ENCODE assay signal across 9 cellular contexts in the genomic region with DNA sequence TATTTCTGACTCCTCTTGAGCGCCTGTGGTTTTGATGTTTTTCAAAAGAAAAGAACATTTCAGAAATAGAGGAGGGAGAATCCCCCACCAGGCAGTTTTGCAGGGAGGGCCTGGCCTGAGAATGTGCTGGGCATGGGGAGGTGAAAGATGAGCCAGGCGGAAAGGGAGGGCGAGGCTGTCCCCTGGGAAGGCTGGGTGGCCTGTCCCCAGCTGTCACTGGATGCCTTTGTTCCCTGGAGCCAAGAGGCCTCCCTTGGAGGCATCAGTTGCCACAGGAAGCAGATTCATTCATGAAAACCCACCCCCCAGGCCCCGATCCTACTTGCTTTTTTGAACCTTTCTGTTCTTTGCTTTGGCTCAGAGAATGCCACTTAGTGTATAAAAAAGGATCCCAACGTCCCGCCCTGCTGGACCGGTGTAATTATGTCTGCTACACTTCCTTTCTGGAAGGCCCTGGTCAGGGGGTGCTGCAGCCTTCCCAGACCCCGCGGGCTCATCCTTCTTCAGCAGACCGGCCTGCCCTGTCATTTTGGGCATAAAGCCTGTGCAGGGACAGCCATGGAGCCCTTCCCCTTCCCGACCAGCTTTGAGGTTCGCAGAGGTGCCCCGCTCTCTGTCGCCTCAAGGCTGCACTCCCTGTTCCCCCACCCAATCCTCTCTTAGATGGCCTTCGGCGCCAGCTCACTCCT.
DNase-seq lines count a peak whose midpoint lies in the region; FAIRE-seq and TF ChIP-seq lines count a peak whose summit lies in the region.
"Had no signal": no experiment of that assay in that cellular context is flagged by ENCODE, and none has a peak within 500 bp of the region (broad histone marks: within the 10 kb centered on the region; RNA-seq: fewer than 3 reads in every experiment).

No MANE protein-coding gene starts in this region.

- H2BK5ac ChIP-seq in H1 (ENCODE audit: low read depth, low read length): peak overlapping the region; percentile 69; the same call in 1 of the 2 replicates

- H3K18ac ChIP-seq in H1 (ENCODE audit: extremely low read depth, low read length): 0 out of 2 replicates have a peak overlapping the region, but pooled peaks have one; percentile 40

- H3K23ac ChIP-seq in H1 (ENCODE audit: insufficient read length): no peak overlapping the region

- intact Hi-C loops in adrenal gland (cut with DNase I): no loop called here

- no peak overlapping the region for H4K5ac ChIP-seq in H1 (ENCODE audit: insufficient read length, low read depth, low read length)

- WGBS in H1 (ENCODE audit: extremely low coverage in 1 of 2, insufficient coverage in 1 of 2, insufficient read length in 1 of 2, insufficient replicate concordance in 2 of 2, low coverage in 1 of 2, low lambda C conversion rate in 2 of 2, missing lambda C conversion rate in 1 of 2), 2 experiments: 89% methylated on average over 16 of the region's 16 CpGs; no CpG with 5 or more reads in 1 of the 2 experiments
- WGBS in adrenal gland, 4 donors: 83 to 88% (median 86%) methylated on average over 16 of the region's 16 CpGs

- H3K27ac ChIP-seq in H1 (ENCODE audit: low read depth, low read length) (no peak overlapping the region), adrenal gland (no peak overlapping the region)

- no peak overlapping the region for H2BK12ac ChIP-seq in H1 (ENCODE audit: low read depth, low read length)

- no peak overlapping the region for H3K4me3 ChIP-seq in H1 (ENCODE audit: extremely low read depth in 1 of 4, insufficient read depth in 2 of 4, low read depth in 3 of 4, low read length in 4 of 4)
- no peak overlapping the region for H3K4me3 ChIP-seq in adrenal gland

- H3K4me2 ChIP-seq in H1 (ENCODE audit: insufficient read depth in 1 of 2, low read depth in 2 of 2, low read length in 2 of 2): no peak overlapping the region

- no peaks in the 10 kb centered on the region for H4K20me1 ChIP-seq in H1 (replicated peaks in 1 of 2; ENCODE audit: control insufficient read depth in 1 of 2, insufficient read depth in 2 of 2, low read length in 2 of 2)

- no peak for TF ChIP-seq RAD21 in H1 (IDR thresholded peaks at IDR 0.05 in 1 of 2, conservative IDR thresholded peaks at IDR 0.05 in 1 of 2; ENCODE audit: low read depth in 2 of 2, low read length in 2 of 2)

- POLR2A ChIA-PET in H1 (lab: Charles Lee; ENCODE audit: partially characterized antibody): no interaction called here

- peak overlapping the region; percentile 76; the same call in 1 of the 2 replicates for H2BK15ac ChIP-seq in H1 (ENCODE audit: low read length)

- H3K14ac ChIP-seq in H1 (ENCODE audit: insufficient read length): no peak overlapping the region

- no peaks in the 10 kb centered on the region for H3K23me2 ChIP-seq in H1 (ENCODE audit: low read depth, low read length)

- no peak overlapping the region for H2AFZ ChIP-seq in H1 (ENCODE audit: low read length)

- H3K27me3 ChIP-seq in H1 (replicated peaks in 1 of 4; ENCODE audit: control insufficient read depth in 3 of 4, extremely low read depth in 1 of 4, insufficient read depth in 3 of 4, low read length in 3 of 4) (no peaks in the 10 kb centered on the region), adrenal gland (no peaks in the 10 kb centered on the region)

- no peak overlapping the region; the same call in 1 of the 2 replicates for H4K8ac ChIP-seq in H1 (ENCODE audit: extremely low read depth, insufficient read depth, low read length)

- H2AK5ac ChIP-seq in H1 (ENCODE audit: low read depth, low read length): no peak overlapping the region

- FAIRE-seq in H1 (lab: Jason Lieb, UNC): no peak

- DNase-seq in NCI-H2029 (lab: John Stamatoyannopoulos, UW) (peak; percentile 29), NCI-H2029 treated with DMSO at 0.1 percent for 48 hours (lab: John Stamatoyannopoulos, UW) (no peak), NCI-H345 (lab: John Stamatoyannopoulos, UW) (peak; percentile 70), H1 (ENCODE audit: low read depth in 1 of 2, low spot score in 2 of 2) (no peak), retina (peak; percentile 56), mesenteric fat pad (ENCODE audit: low spot score) (no peak), epidermal melanocyte (ENCODE audit: insufficient read length, low spot score) (no peak), adrenal gland (no peak)
- DNase-seq: 8988T had no signal

- peak overlapping the region; percentile 8 for H4K91ac ChIP-seq in H1 (replicated peaks; ENCODE audit: insufficient read length, low read length)

- TF ChIP-seq CTCF in H1 (IDR thresholded peaks at IDR 0.05; ENCODE audit: control extremely low read depth in 1 of 3, insufficient read depth in 1 of 3, low read depth in 1 of 3, low read length in 3 of 3) (no peak), adrenal gland (IDR thresholded peaks at IDR 0.05) (no peak)

- 0 out of 7 replicates have a peak overlapping the region, but pooled peaks of 1 of the 4 experiments have one; percentile 21 for H3K9ac ChIP-seq in H1 (replicated peaks in 1 of 4; ENCODE audit: extremely low read depth in 1 of 4, low read depth in 3 of 4, low read length in 3 of 4)

- no peak overlapping the region for H3K4ac ChIP-seq in H1 (replicated peaks; ENCODE audit: insufficient read length, low read depth, low read length)

- no peak overlapping the region for H2BK120ac ChIP-seq in H1 (replicated peaks; ENCODE audit: low read depth, low read length)

- no peak for TF ChIP-seq EP300 in H1 (IDR thresholded peaks at IDR 0.05; ENCODE audit: borderline replicate concordance in 1 of 2, low read depth in 2 of 2, low read length in 2 of 2)

- CTCF ChIA-PET in H1 (lab: Charles Lee; ENCODE audit: partially characterized antibody): interaction anchor here (1.2 to 2.3 kb wide), 6 partner anchors 14 to 356 kb away, joined by 3 to 9 read pairs (median 4); no protein-coding TSS in a partner anchor

- H3K9me3 ChIP-seq in H1 (ENCODE audit: insufficient read depth in 2 of 2, low read depth in 1 of 2, low read length in 1 of 2): no peaks in the 10 kb centered on the region
- H3K9me3 ChIP-seq in adrenal gland (replicated peaks in 1 of 3): no peaks in the 10 kb centered on the region

- no peaks in the 10 kb centered on the region for H3K79me1 ChIP-seq in H1 (ENCODE audit: low read depth, low read length)

- peak overlapping the region; percentile 25; the same call in 1 of the 2 replicates for H2BK20ac ChIP-seq in H1 (ENCODE audit: low read length)

- peaks cover 0 to 13% (median 8%) of the 10 kb centered on the region in 4 experiments; a peak in 6 of 7 replicates for H3K4me1 ChIP-seq in H1 (replicated peaks in 1 of 4; ENCODE audit: control insufficient read depth in 3 of 4, insufficient read depth in 4 of 4, low read length in 3 of 4)
- H3K4me1 ChIP-seq in adrenal gland (replicated peaks in 1 of 2): peaks cover 0 to 16% of the 10 kb centered on the region in 2 donors

- H3K36me3 ChIP-seq in H1 (ENCODE audit: control insufficient read depth in 2 of 4, insufficient read depth in 4 of 4, low read length in 3 of 4): no peaks in the 10 kb centered on the region; a peak in 1 of 8 replicates
- H3K36me3 ChIP-seq in adrenal gland (replicated peaks in 1 of 2): no peaks in the 10 kb centered on the region

- TF ChIP-seq POLR2A in H1 (IDR thresholded peaks at IDR 0.05; ENCODE audit: control extremely low read depth in 1 of 2, low read depth in 2 of 2, low read length in 2 of 2) (no peak), adrenal gland (IDR thresholded peaks at IDR 0.05) (no peak)

- H3K79me2 ChIP-seq in H1 (ENCODE audit: control insufficient read depth in 1 of 2, insufficient read depth in 2 of 2, low read length in 2 of 2): no peaks in the 10 kb centered on the region

- no peak overlapping the region for H3K56ac ChIP-seq in H1 (replicated peaks; ENCODE audit: insufficient read length, low read depth, low read length)

TF ChIP-seq in H1, 55 proteins besides CTCF, POLR2A, EP300 and RAD21:
- no peak for TF ChIP-seq SP4 (IDR thresholded peaks at IDR 0.05; ENCODE audit: low read length)
- TF ChIP-seq YY1 (IDR thresholded peaks at IDR 0.05; ENCODE audit: low read depth, low read length): no peak
- TF ChIP-seq SP1 (IDR thresholded peaks at IDR 0.05; ENCODE audit: low read depth, low read length): no peak
- no peak for TF ChIP-seq CHD2 (IDR thresholded peaks at IDR 0.05; ENCODE audit: low read length)

Comparison
In these comparisons a context has a peak if more than half of its experiments do, and no peak if none do; other contexts are left out.
1. DNase-seq: peak in NCI-H2029 (single experiment), NCI-H345 (single experiment) and retina (single experiment); none in NCI-H2029 treated with DMSO at 0.1 percent for 48 hours (single experiment), H1 (0 of 2), mesenteric fat pad (single experiment), epidermal melanocyte (single experiment) and adrenal gland (0 of 7).